ENCODE assay signal across 8 cellular contexts in genomic region chr19:54286283-54286682, GRCh38. TPM values are rescaled to one million over a fixed set of nuclear protein-coding genes. Genes with fewer than 3 reads are reported as not detected.
"Had no signal": no experiment of that assay in that cellular context is flagged by ENCODE, and none has a peak within 500 bp of the region (broad histone marks: within the 10 kb centered on the region; RNA-seq: fewer than 3 reads in every experiment).

No MANE protein-coding gene starts in this region.

RNA-seq across cellular contexts. Expression of gene LILRB2, which starts 5.4 kb away (rescaled TPM):
- total RNA-seq: dermis blood vessel endothelial cell, endodermal cell, endothelial cell of umbilical vein, lung microvascular endothelial cell, myocyte had no signal
- polyA plus RNA-seq: endothelial cell of umbilical vein had no signal

RNA-seq across cellular contexts. Expression of gene LILRA5, which starts 26.7 kb away (rescaled TPM):
- total RNA-seq: dermis blood vessel endothelial cell, endodermal cell, endothelial cell of umbilical vein, lung microvascular endothelial cell, myocyte had no signal
- polyA plus RNA-seq: endothelial cell of umbilical vein had no signal

RNA-seq across cellular contexts. Expression of gene LILRB5, which starts 29.2 kb away (rescaled TPM):
- total RNA-seq: dermis blood vessel endothelial cell, endodermal cell, endothelial cell of umbilical vein, lung microvascular endothelial cell, myocyte had no signal
- polyA plus RNA-seq: endothelial cell of umbilical vein had no signal

RNA-seq across cellular contexts. Expression of gene LILRA6, which starts 43.7 kb away (rescaled TPM):
- total RNA-seq: dermis blood vessel endothelial cell, endodermal cell, endothelial cell of umbilical vein, lung microvascular endothelial cell, myocyte had no signal
- polyA plus RNA-seq: endothelial cell of umbilical vein had no signal

RNA-seq across cellular contexts. Expression of gene LILRA4, which starts 52.7 kb away (rescaled TPM):
- total RNA-seq: dermis blood vessel endothelial cell, endodermal cell, endothelial cell of umbilical vein, heart left ventricle, lung microvascular endothelial cell, myocyte, vagina had no signal
- polyA plus RNA-seq: endothelial cell of umbilical vein, heart left ventricle, psoas muscle had no signal
